18 cellular contexts compared by ENCODE assay signal in the genomic region with DNA sequence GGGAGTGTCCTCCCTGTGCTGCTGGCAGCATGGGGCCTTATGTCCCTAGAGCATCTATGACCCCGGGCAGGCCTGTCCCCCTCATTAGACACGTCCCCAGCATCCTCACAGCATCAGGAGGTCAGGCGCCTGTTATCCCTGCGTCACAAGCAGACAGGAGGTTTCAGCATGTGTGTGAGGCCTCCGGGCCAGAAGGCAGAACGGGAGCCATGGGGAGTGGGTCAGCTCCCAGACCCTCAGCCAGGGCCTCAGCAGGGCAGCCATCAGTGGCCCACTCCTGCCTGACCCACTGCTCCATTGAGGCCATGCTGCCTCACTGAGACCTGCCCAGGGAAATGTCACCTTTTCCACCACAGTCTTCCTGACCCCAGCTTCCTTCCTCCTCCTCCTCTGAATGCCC.
"Had no signal": no experiment of that assay in that cellular context is flagged by ENCODE, and none has a peak within 500 bp of the region (broad histone marks: within the 10 kb centered on the region; RNA-seq: fewer than 3 reads in every experiment).

No MANE protein-coding gene starts in this region.

- H3K4me1 Mint-ChIP-seq: activated naive CD4-positive, alpha-beta T cell treated with anti-CD3 and anti-CD28 coated beads, Interleukin-2, amount 10 ng/mL, durations not matched to agents 7 days and 5 days had no signal

- DNase-seq: activated CD4-positive, alpha-beta memory T cell treated with anti-CD3 and anti-CD28 coated beads, Interleukin-2, amount 10 ng/mL, durations not matched to agents 7 days and 5 days; activated CD4-positive, alpha-beta T cell treated with anti-CD3 and anti-CD28 coated beads for 4 hours; activated naive CD4-positive, alpha-beta T cell treated with anti-CD3 and anti-CD28 coated beads, Interleukin-2, amount 10 ng/mL, durations not matched to agents 7 days and 5 days; activated T-cell treated with anti-CD3 and anti-CD28 coated beads, Interleukin-2, amount 50 U/mL, for 24 hours; cortex of kidney; effector CD4-positive, alpha-beta T cell; foreskin keratinocyte; naive B cell; right lobe of liver; stimulated activated CD4-positive, alpha-beta T cell treated with anti-CD3 and anti-CD28 coated beads, Interleukin-4, amount 100 ng/mL, for 4 hours; stimulated activated CD8-positive, alpha-beta memory T cell treated with anti-CD3 and anti-CD28 coated beads, Interleukin-4, amount 100 ng/mL, for 48 hours; stimulated activated naive CD8-positive, alpha-beta T cell treated with anti-CD3 and anti-CD28 coated beads, Interleukin-15, Interleukin-2, amounts not matched to agents 100 U/mL and 50 U/mL, for 24 hours had no signal

- H3K36me3 Mint-ChIP-seq: activated naive CD4-positive, alpha-beta T cell treated with anti-CD3 and anti-CD28 coated beads, Interleukin-2, amount 10 ng/mL, durations not matched to agents 7 days and 5 days; naive B cell; type B pancreatic cell had no signal

- H3K27ac Mint-ChIP-seq: activated CD4-positive, alpha-beta memory T cell treated with anti-CD3 and anti-CD28 coated beads, Interleukin-2, amount 10 ng/mL, durations not matched to agents 7 days and 5 days; activated naive CD4-positive, alpha-beta T cell treated with anti-CD3 and anti-CD28 coated beads, Interleukin-2, amount 10 ng/mL, durations not matched to agents 7 days and 5 days; activated T-cell treated with anti-CD3 and anti-CD28 coated beads, Interleukin-2, amount 50 U/mL, for 24 hours; progenitor cell of endocrine pancreas; T-helper 1 cell treated with Interleukin-12 subunit alpha and Interleukin-12 subunit beta and Interleukin-4 antibody, amounts not matched to agents 30 μg/mL and 1 μg/mL, for 36 hours; type B pancreatic cell had no signal

- H3K9me3 ChIP-seq: right lobe of liver, suprapubic skin had no signal

- ATAC-seq: foreskin keratinocyte; stimulated activated naive CD8-positive, alpha-beta T cell treated with anti-CD3 and anti-CD28 coated beads, Interleukin-15, Interleukin-2, amounts not matched to agents 100 U/mL and 50 U/mL, for 24 hours had no signal

- H3K4me3 ChIP-seq: lung, right lobe of liver, smooth muscle cell, suprapubic skin had no signal

- H3K27ac ChIP-seq: foreskin keratinocyte, right lobe of liver, suprapubic skin had no signal

- H3K4me1 ChIP-seq: foreskin keratinocyte, right lobe of liver, suprapubic skin had no signal

- H3K27me3 ChIP-seq: foreskin keratinocyte, right lobe of liver, suprapubic skin had no signal

- H3K4me3 Mint-ChIP-seq: activated CD4-positive, alpha-beta memory T cell treated with anti-CD3 and anti-CD28 coated beads, Interleukin-2, amount 10 ng/mL, durations not matched to agents 7 days and 5 days; activated naive CD4-positive, alpha-beta T cell treated with anti-CD3 and anti-CD28 coated beads, Interleukin-2, amount 10 ng/mL, durations not matched to agents 7 days and 5 days; activated T-cell treated with anti-CD3 and anti-CD28 coated beads, Interleukin-2, amount 50 U/mL, for 24 hours; naive B cell; T-helper 1 cell treated with Interleukin-12 subunit alpha and Interleukin-12 subunit beta and Interleukin-4 antibody, amounts not matched to agents 30 μg/mL and 1 μg/mL, for 36 hours; type B pancreatic cell had no signal

- H3K27me3 Mint-ChIP-seq: activated CD4-positive, alpha-beta memory T cell treated with anti-CD3 and anti-CD28 coated beads, Interleukin-2, amount 10 ng/mL, durations not matched to agents 7 days and 5 days; activated naive CD4-positive, alpha-beta T cell treated with anti-CD3 and anti-CD28 coated beads, Interleukin-2, amount 10 ng/mL, durations not matched to agents 7 days and 5 days; activated T-cell treated with anti-CD3 and anti-CD28 coated beads, Interleukin-2, amount 50 U/mL, for 24 hours; naive B cell; type B pancreatic cell had no signal

- H3K9me3 Mint-ChIP-seq: activated CD4-positive, alpha-beta memory T cell treated with anti-CD3 and anti-CD28 coated beads, Interleukin-2, amount 10 ng/mL, durations not matched to agents 7 days and 5 days; activated naive CD4-positive, alpha-beta T cell treated with anti-CD3 and anti-CD28 coated beads, Interleukin-2, amount 10 ng/mL, durations not matched to agents 7 days and 5 days; activated T-cell treated with anti-CD3 and anti-CD28 coated beads, Interleukin-2, amount 50 U/mL, for 24 hours; naive B cell; T-helper 1 cell treated with Interleukin-12 subunit alpha and Interleukin-12 subunit beta and Interleukin-4 antibody, amounts not matched to agents 30 μg/mL and 1 μg/mL, for 36 hours; type B pancreatic cell had no signal

- H3K36me3 ChIP-seq: right lobe of liver, suprapubic skin had no signal
